Comparison of ENCODE assay signal across 15 cellular contexts in genomic region chr10:105770813-105771212, GRCh38.
A peak's percentile ranks its signal among the peaks of the same experiment; 100 is the strongest.
DNase-seq lines count a peak whose midpoint lies in the region; TF ChIP-seq lines count a peak whose summit lies in the region.
"Had no signal": no experiment of that assay in that cellular context is flagged by ENCODE, and none has a peak within 500 bp of the region (broad histone marks: within the 10 kb centered on the region; RNA-seq: fewer than 3 reads in every experiment).

No MANE protein-coding gene starts in this region.

- intact Hi-C loops in thyroid gland (cut with DNase I) = no loop called here

- peak; percentile 22 for DNase-seq in HT1080 (ENCODE audit: low read depth)
- peak; percentile 46 for DNase-seq in ecto neural progenitor cell (ENCODE audit: low spot score)
- peak; percentile 84 for DNase-seq in kidney tubule cell (ENCODE audit: low spot score)
- DNase-seq in thyroid gland = peak; percentile 8 to 35
- DNase-seq in NCI-H510A treated with DMSO at 0.1 percent for 48 hours (lab: John Stamatoyannopoulos, UW) = no peak
- no peak for DNase-seq in RPMI8226
- no peak for DNase-seq in NCI-H524 treated with DMSO at 0.1 percent for 48 hours (lab: John Stamatoyannopoulos, UW)
- DNase-seq: Caco-2, DMS153, HFFc6, MV-4-11, NCI-H1417, NCI-H187 treated with DMSO at 0.1 percent for 48 hours, NCI-H774 had no signal

- TF ChIP-seq POLR2A in thyroid gland (IDR thresholded peaks at IDR 0.05) = no peak

- H3K9me3 ChIP-seq in thyroid gland = no peaks in the 10 kb centered on the region
- H3K9me3 ChIP-seq: Caco-2 had no signal

- H3K36me3 ChIP-seq in thyroid gland = no peaks in the 10 kb centered on the region

- H3K4me1 ChIP-seq in thyroid gland = peaks cover 0 to 20% of the 10 kb centered on the region in 2 donors
- H3K4me1 ChIP-seq: Caco-2 had no signal

- H3K27ac ChIP-seq in thyroid gland = peak overlapping the region in 1 of 3 donors; percentile 29
- H3K27ac ChIP-seq: RWPE1 had no signal

- no peak for TF ChIP-seq CTCF in thyroid gland (IDR thresholded peaks at IDR 0.05)

- WGBS in thyroid gland, 2 donors = 0 to 3% methylated on average over 1 of the region's 1 CpG

- no peaks in the 10 kb centered on the region for H3K27me3 ChIP-seq in thyroid gland

- no peak overlapping the region for H3K4me3 ChIP-seq in thyroid gland (replicated peaks in 1 of 3)

Comparison
In these comparisons a context has a peak if more than half of its experiments do, and no peak if none do; other contexts are left out.
1. DNase-seq: peak in HT1080 (single experiment), ecto neural progenitor cell (single experiment), kidney tubule cell (single experiment) and thyroid gland (2 of 2); none in NCI-H510A treated with DMSO at 0.1 percent for 48 hours (single experiment), RPMI8226 (single experiment) and NCI-H524 treated with DMSO at 0.1 percent for 48 hours (single experiment).